1 cellular context compared by ENCODE assay signal in the genomic region with DNA sequence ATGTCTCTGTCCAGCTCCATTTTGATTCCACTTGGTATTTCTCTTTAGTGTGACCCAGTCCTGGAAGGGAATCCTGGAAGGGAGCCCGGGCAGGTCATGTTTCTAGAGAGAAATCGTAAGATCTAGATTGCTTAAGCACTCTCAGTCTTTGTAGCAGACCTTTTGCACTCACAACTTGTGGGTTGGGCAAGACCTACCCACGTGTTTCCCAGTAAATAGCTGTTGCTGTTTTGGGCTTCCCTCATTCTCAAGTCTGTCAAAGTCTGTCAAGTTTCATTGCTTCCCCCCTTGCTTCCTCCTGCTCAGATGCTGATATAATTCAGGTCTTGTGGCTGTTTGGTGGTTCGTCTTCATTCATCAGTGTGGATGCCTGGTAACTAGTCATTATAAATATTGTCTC.
TF ChIP-seq lines count a peak whose summit lies in the region.

No MANE protein-coding gene starts in this region.

TF ChIP-seq in HepG2, 621 proteins besides CTCF, POLR2A, EP300 and RAD21 (continued from another document):
- TF ChIP-seq, protein P1, sequence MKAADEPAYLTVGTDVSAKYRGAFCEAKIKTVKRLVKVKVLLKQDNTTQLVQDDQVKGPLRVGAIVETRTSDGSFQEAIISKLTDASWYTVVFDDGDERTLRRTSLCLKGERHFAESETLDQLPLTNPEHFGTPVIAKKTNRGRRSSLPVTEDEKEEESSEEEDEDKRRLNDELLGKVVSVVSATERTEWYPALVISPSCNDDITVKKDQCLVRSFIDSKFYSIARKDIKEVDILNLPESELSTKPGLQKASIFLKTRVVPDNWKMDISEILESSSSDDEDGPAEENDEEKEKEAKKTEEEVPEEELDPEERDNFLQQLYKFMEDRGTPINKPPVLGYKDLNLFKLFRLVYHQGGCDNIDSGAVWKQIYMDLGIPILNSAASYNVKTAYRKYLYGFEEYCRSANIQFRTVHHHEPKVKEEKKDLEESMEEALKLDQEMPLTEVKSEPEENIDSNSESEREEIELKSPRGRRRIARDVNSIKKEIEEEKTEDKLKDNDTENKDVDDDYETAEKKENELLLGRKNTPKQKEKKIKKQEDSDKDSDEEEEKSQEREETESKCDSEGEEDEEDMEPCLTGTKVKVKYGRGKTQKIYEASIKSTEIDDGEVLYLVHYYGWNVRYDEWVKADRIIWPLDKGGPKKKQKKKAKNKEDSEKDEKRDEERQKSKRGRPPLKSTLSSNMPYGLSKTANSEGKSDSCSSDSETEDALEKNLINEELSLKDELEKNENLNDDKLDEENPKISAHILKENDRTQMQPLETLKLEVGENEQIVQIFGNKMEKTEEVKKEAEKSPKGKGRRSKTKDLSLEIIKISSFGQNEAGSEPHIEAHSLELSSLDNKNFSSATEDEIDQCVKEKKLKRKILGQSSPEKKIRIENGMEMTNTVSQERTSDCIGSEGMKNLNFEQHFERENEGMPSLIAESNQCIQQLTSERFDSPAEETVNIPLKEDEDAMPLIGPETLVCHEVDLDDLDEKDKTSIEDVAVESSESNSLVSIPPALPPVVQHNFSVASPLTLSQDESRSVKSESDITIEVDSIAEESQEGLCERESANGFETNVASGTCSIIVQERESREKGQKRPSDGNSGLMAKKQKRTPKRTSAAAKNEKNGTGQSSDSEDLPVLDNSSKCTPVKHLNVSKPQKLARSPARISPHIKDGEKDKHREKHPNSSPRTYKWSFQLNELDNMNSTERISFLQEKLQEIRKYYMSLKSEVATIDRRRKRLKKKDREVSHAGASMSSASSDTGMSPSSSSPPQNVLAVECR (CRISPR knock-in tag; IDR thresholded peaks at IDR 0.05; ENCODE audit: borderline replicate concordance): 0 out of 2 replicates have a peak, but pooled peaks have one; percentile 22
